10 cellular contexts compared by ENCODE assay signal in the genomic region with DNA sequence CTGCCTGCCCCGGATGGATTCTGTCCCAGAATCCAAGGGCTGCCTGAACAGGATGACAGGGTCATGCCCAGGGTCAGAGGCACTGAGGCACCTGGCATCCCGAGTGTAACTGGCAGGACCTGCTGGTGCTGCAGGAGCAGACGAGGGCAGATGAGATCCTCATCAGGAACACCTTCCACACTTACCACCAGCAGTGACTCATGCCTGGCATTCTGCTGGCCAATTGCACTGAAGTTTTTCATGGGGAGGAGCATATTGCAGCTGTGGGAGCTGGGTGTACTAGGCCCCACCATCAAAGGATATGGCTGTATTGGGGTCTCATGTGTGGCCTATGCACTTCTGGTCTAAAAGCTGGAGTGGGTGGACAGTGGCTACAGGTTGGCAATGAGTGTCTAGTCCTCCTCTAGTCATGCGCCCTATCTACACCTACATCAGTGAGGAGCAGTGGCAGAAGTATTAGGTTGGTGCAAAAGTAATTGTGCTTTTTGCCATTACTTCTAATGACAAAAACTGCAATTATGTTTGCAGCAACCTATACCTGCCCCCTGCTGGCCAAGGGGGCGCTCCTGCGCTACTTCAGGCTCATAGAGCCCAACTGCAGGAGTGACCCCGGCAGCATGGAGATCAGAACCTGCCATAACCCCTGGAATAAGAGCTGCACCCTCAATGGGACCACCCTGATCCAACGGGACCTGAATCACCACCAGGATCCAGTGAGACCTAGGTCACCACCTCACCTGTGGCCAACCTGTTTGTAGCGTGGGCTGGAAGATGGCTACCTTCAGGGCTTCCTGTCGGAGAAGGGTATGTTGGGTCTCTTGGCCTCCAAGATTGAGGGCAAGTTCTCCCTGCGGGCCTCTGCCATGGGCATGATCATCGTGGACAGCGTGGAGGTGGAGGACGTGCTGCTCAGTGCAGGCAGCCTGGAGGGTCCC. TPM values are rescaled to one million over a fixed set of nuclear protein-coding genes. Genes with fewer than 3 reads are reported as not detected.
DNase-seq lines count a peak whose midpoint lies in the region; ATAC-seq lines count a peak whose summit lies in the region.
"Had no signal": no experiment of that assay in that cellular context is flagged by ENCODE, and none has a peak within 500 bp of the region (broad histone marks: within the 10 kb centered on the region; RNA-seq: fewer than 3 reads in every experiment).

No MANE protein-coding gene starts in this region.

- peaks cover 57% of the 10 kb centered on the region for H3K4me1 Mint-ChIP-seq in activated T-cell treated with anti-CD3 and anti-CD28 coated beads, Interleukin-2, amount 50 U/mL, for 72 hours (ENCODE audit: low read depth)

- DNase-seq in GDM1 (lab: John Stamatoyannopoulos, UW) (peak; percentile 16), NCI-H146 treated with DMSO at 0.1 percent for 48 hours (lab: John Stamatoyannopoulos, UW; ENCODE audit: unreplicated experiment) (peak; percentile 16), left colon (peak in 1 of 2 donors; percentile 60), superior temporal gyrus (ENCODE audit: extremely low spot score) (no peak), DMS79 treated with DMSO at 0.1 percent for 48 hours (lab: John Stamatoyannopoulos, UW) (no peak)
- DNase-seq in activated T-cell treated with anti-CD3 and anti-CD28 coated beads, Interleukin-2, amount 50 U/mL, for 72 hours: peak; percentile 48 to 61

- ATAC-seq in activated T-cell treated with anti-CD3 and anti-CD28 coated beads, Interleukin-2, amount 50 U/mL, for 72 hours (replicated peaks in 1 of 2): no peak
- ATAC-seq in left colon: peak; percentile 54
- no peak for ATAC-seq in GM19455 (IDR thresholded peaks at IDR 0.05; ENCODE audit: unreplicated experiment)
- ATAC-seq in HG02938 (IDR thresholded peaks at IDR 0.05; ENCODE audit: unreplicated experiment): no peak

- no peak overlapping the region for H3K4me3 Mint-ChIP-seq in activated T-cell treated with anti-CD3 and anti-CD28 coated beads, Interleukin-2, amount 50 U/mL, for 72 hours
- H3K4me3 Mint-ChIP-seq: stimulated activated naive CD8-positive, alpha-beta T cell treated with anti-CD3 and anti-CD28 coated beads, Interleukin-15, Interleukin-2, amounts not matched to agents 100 ng/mL and 50 ng/mL, for 24 hours had no signal

- H3K9me3 Mint-ChIP-seq in activated T-cell treated with anti-CD3 and anti-CD28 coated beads, Interleukin-2, amount 50 U/mL, for 72 hours: peaks cover 2 to 3% of the 10 kb centered on the region in 2 donors
- H3K9me3 Mint-ChIP-seq: stimulated activated naive CD8-positive, alpha-beta T cell treated with anti-CD3 and anti-CD28 coated beads, Interleukin-15, Interleukin-2, amounts not matched to agents 100 ng/mL and 50 ng/mL, for 24 hours had no signal

- H3K36me3 Mint-ChIP-seq in activated T-cell treated with anti-CD3 and anti-CD28 coated beads, Interleukin-2, amount 50 U/mL, for 72 hours (ENCODE audit: insufficient read depth in 2 of 2): peaks cover 4% of the 10 kb centered on the region in 2 donors

- H3K27me3 Mint-ChIP-seq in activated T-cell treated with anti-CD3 and anti-CD28 coated beads, Interleukin-2, amount 50 U/mL, for 72 hours (ENCODE audit: low read depth): peaks cover 22% of the 10 kb centered on the region

- H3K27ac Mint-ChIP-seq in activated T-cell treated with anti-CD3 and anti-CD28 coated beads, Interleukin-2, amount 50 U/mL, for 72 hours: no peak overlapping the region

- intact Hi-C loops in left colon (cut with DNase I, micrococcal nuclease): no loop called here

RNA-seq across cellular contexts. Expression of a gene that starts 8.0 kb away (rescaled TPM):
- total RNA-seq in activated T-cell treated with anti-CD3 and anti-CD28 coated beads, Interleukin-2, amount 50 U/mL, for 72 hours: under 1 TPM; 0.31 to 0.35 TPM
- total RNA-seq in left colon: not detected
- total RNA-seq: glomerular endothelial cell had no signal

Comparison
In these comparisons a context has a peak if more than half of its experiments do, and no peak if none do; other contexts are left out.
1. DNase-seq: peak in GDM1 (single experiment), NCI-H146 treated with DMSO at 0.1 percent for 48 hours (single experiment) and activated T-cell treated with anti-CD3 and anti-CD28 coated beads, Interleukin-2, amount 50 U/mL, for 72 hours (2 of 2); none in superior temporal gyrus (single experiment) and DMS79 treated with DMSO at 0.1 percent for 48 hours (single experiment).